In the genomic region with DNA sequence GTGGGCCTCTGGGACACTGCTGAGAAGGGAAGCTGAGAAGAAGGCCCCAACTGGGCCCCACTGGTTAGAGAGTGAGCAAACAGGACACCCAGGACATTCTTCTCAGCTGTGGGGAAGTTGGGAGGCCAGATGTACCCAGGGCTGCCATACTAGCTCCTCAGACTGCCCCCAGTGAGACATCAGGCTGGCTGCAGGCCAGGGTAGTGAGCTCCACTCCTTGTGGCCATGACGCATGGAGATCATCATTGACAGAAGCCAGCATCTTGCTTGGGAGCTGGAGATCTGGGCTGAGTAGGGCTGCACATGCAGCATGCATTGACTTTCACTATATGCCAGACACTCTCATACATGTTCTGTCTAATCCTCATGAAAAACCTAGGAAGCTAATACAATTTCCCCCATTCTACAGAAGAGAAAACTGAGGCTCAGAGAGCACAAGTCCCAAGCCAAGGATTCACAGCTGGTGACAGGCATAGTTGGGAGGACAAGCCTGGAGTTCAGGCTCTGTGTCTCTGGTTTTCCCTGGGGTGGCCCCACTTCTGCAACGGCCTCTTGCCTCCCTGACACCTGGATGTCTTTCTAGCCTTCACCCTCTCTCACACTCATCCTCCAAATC, we compare ENCODE assay signal across 1 cellular context.
TF ChIP-seq lines count a peak whose summit lies in the region.

No MANE protein-coding gene starts in this region.

TF ChIP-seq in HEK293, 187 proteins besides CTCF, POLR2A, EP300 and RAD21:
- no peak for TF ChIP-seq EGR2 (tag by site-specific recombination; IDR thresholded peaks at IDR 0.05; ENCODE audit: low read depth)
- TF ChIP-seq GLI4 (tag by site-specific recombination; IDR thresholded peaks at IDR 0.05) = 0 out of 2 replicates have a peak, but pooled peaks have one; percentile 29
- TF ChIP-seq ZNF121 (tag by site-specific recombination; IDR thresholded peaks at IDR 0.05) = no peak
- peak; percentile 44; the same call in 1 of the 2 replicates for TF ChIP-seq ZIC2 (tag by site-specific recombination; IDR thresholded peaks at IDR 0.05)
